Comparison of ENCODE assay signal across 1 cellular context in the genomic region with DNA sequence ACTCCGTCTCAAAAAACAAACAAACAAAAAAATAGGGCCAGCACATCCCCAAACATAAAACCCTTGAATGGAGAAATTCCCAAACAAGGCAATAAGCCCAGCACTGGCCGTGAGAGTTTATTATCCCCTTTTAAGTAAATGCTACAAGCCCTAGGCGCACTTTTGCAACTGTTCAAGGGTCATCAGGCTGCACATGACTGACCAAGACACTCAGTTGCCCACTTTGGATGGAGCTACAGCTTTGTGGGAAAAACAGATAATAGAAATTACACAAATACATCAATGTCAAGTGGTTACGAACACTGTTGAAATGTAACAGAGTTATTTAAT.
TF ChIP-seq lines count a peak whose summit lies in the region.

No MANE protein-coding gene starts in this region.

TF ChIP-seq in IMR-90, 13 proteins besides CTCF, POLR2A, EP300 and RAD21 (continued from another document):
- TF ChIP-seq SMC3 (IDR thresholded peaks at IDR 0.05; ENCODE audit: low read depth, low read length) (no peak), CHD1 (IDR thresholded peaks at IDR 0.05; ENCODE audit: low read depth, low read length) (no peak), CEBPB (IDR thresholded peaks at IDR 0.05; ENCODE audit: low read depth, low read length) (no peak), BHLHE40 (IDR thresholded peaks at IDR 0.05; ENCODE audit: low read depth, low read length) (no peak), FOS (IDR thresholded peaks at IDR 0.05; ENCODE audit: low read depth, low read length) (no peak)
